Comparison of ENCODE assay signal across 13 cellular contexts in genomic region chr17:2144701-2145100, GRCh38.
A peak's percentile ranks its signal among the peaks of the same experiment; 100 is the strongest.
DNase-seq lines count a peak whose midpoint lies in the region; ATAC-seq and TF ChIP-seq lines count a peak whose summit lies in the region.
"Had no signal": no experiment of that assay in that cellular context is flagged by ENCODE, and none has a peak within 500 bp of the region (broad histone marks: within the 10 kb centered on the region; RNA-seq: fewer than 3 reads in every experiment).

No MANE protein-coding gene starts in this region.

- H3K27ac Mint-ChIP-seq in endodermal cell (peak overlapping the region; percentile 24), progenitor cell of endocrine pancreas (peak overlapping the region; percentile 80)
- H3K27ac Mint-ChIP-seq: CD14-positive monocyte; CD8-positive, alpha-beta T cell had no signal

- WGBS in endodermal cell (ENCODE audit: insufficient coverage in 1 of 2, insufficient read length in 1 of 2), 2 experiments: 95 to 97% methylated on average over 4 to 6 of the region's 7 CpGs

- no peaks in the 10 kb centered on the region for H3K9me3 ChIP-seq in endodermal cell (ENCODE audit: control insufficient read depth, low read length)
- H3K9me3 ChIP-seq: HAP-1 had no signal

- no peaks in the 10 kb centered on the region for H3K4me1 ChIP-seq in endodermal cell (ENCODE audit: control insufficient read depth, insufficient read depth, low read length)
- H3K4me1 ChIP-seq: HAP-1 had no signal

- DNase-seq in endodermal cell (no peak), islet precursor cell (peak; percentile 37), progenitor cell of endocrine pancreas (ENCODE audit: low spot score, unreplicated experiment) (no peak), NCI-H446 treated with DMSO at 0.1 percent for 48 hours (lab: John Stamatoyannopoulos, UW) (no peak)
- no peak for DNase-seq in activated T-cell treated with anti-CD3 and anti-CD28 coated beads, Interleukin-2, amount 50 U/mL, for 48 hours
- DNase-seq: CD8-positive, alpha-beta T cell; COR-L47; DND-41; GDM1 had no signal

- H3K4me1 Mint-ChIP-seq in endodermal cell (peaks cover 6% of the 10 kb centered on the region), progenitor cell of endocrine pancreas (ENCODE audit: low read depth) (peaks cover 1% of the 10 kb centered on the region)
- H3K4me1 Mint-ChIP-seq: CD14-positive monocyte had no signal

- peaks cover 41% of the 10 kb centered on the region for H3K36me3 Mint-ChIP-seq in endodermal cell (ENCODE audit: low read depth)
- H3K36me3 Mint-ChIP-seq in progenitor cell of endocrine pancreas (ENCODE audit: insufficient read depth): peaks cover 5% of the 10 kb centered on the region

- peaks cover 42% of the 10 kb centered on the region for H3K36me3 ChIP-seq in endodermal cell (ENCODE audit: control insufficient read depth, insufficient read depth, low read length)
- H3K36me3 ChIP-seq: HAP-1 had no signal

- no peaks in the 10 kb centered on the region for H3K27me3 ChIP-seq in endodermal cell (ENCODE audit: control insufficient read depth, insufficient read depth, low read length, poor library complexity, severe bottlenecking)

- no peak overlapping the region for H3K9ac ChIP-seq in endodermal cell (ENCODE audit: extremely low read depth, low read length, poor library complexity, severe bottlenecking)

- no peak overlapping the region for H3K27ac ChIP-seq in endodermal cell (ENCODE audit: low read depth, low read length)
- H3K27ac ChIP-seq: HL-60 had no signal

- H3K4me3 Mint-ChIP-seq in endodermal cell (no peak overlapping the region), progenitor cell of endocrine pancreas (ENCODE audit: low read depth) (no peak overlapping the region)
- H3K4me3 Mint-ChIP-seq: CD14-positive monocyte; CD8-positive, alpha-beta T cell had no signal

- H3K4me3 ChIP-seq in endodermal cell (ENCODE audit: low read length): no peak overlapping the region
- H3K4me3 ChIP-seq: HAP-1 had no signal

- TF ChIP-seq CTCF in endodermal cell (conservative IDR thresholded peaks at IDR 0.05): no peak
- TF ChIP-seq CTCF in progenitor cell of endocrine pancreas (IDR thresholded peaks at IDR 0.05; ENCODE audit: unreplicated experiment): no peak

- ATAC-seq in HG02970 (IDR thresholded peaks at IDR 0.05; ENCODE audit: low FRiP score, unreplicated experiment): no peak
- ATAC-seq: CD8-positive, alpha-beta T cell had no signal

- H3K9me3 Mint-ChIP-seq in endodermal cell (no peaks in the 10 kb centered on the region), progenitor cell of endocrine pancreas (ENCODE audit: low read depth) (no peaks in the 10 kb centered on the region)
- H3K9me3 Mint-ChIP-seq: CD8-positive, alpha-beta T cell had no signal

- H3K27me3 Mint-ChIP-seq in endodermal cell (ENCODE audit: insufficient read depth) (no peaks in the 10 kb centered on the region), progenitor cell of endocrine pancreas (no peaks in the 10 kb centered on the region)
